9 cellular contexts compared by ENCODE assay signal in genomic region chr12:57894577-57895292, GRCh38. TPM values are rescaled to one million over a fixed set of nuclear protein-coding genes. Genes with fewer than 3 reads are reported as not detected.
DNase-seq lines count a peak whose midpoint lies in the region; ATAC-seq and TF ChIP-seq lines count a peak whose summit lies in the region.
"Had no signal": no experiment of that assay in that cellular context is flagged by ENCODE, and none has a peak within 500 bp of the region (broad histone marks: within the 10 kb centered on the region; RNA-seq: fewer than 3 reads in every experiment).

No MANE protein-coding gene starts in this region.

- CTCF ChIA-PET in MCF 10A (lab: Yijun Ruan, JAX), result interaction anchor here (0.7 to 8.0 kb wide), 10 partner anchors 9 to 169 kb away, joined by 3 to 89 read pairs (median 4); partner anchors contain the start of gene CTDSP2
- CTCF ChIA-PET in activated CD8-positive, alpha-beta T cell treated with anti-CD3 and anti-CD28 coated beads, Interleukin-2, amount 10 ng/mL, durations not matched to agents 7 days and 5 days (lab: Charles Lee), result interaction anchor here (0.7 to 6.6 kb wide), 15 partner anchors 10 to 138 kb away, joined by 3 to 57 read pairs (median 7); partner anchors contain the start of gene TSFM

- no peaks in the 10 kb centered on the region for H3K27me3 Mint-ChIP-seq in MCF 10A (ENCODE audit: insufficient read depth, unreplicated experiment)
- peaks cover 8% of the 10 kb centered on the region for H3K27me3 Mint-ChIP-seq in activated CD8-positive, alpha-beta T cell treated with anti-CD3 and anti-CD28 coated beads, Interleukin-2, amount 10 ng/mL, durations not matched to agents 7 days and 5 days (ENCODE audit: low read depth)

- H3K4me3 Mint-ChIP-seq in MCF 10A (ENCODE audit: unreplicated experiment), result no peak overlapping the region
- H3K4me3 Mint-ChIP-seq in activated CD8-positive, alpha-beta T cell treated with anti-CD3 and anti-CD28 coated beads, Interleukin-2, amount 10 ng/mL, durations not matched to agents 7 days and 5 days, result no peak overlapping the region

- 42% methylated on average over 5 of the region's 5 CpGs for WGBS in urinary bladder

- no peaks in the 10 kb centered on the region for H3K9me3 Mint-ChIP-seq in MCF 10A (ENCODE audit: unreplicated experiment)
- no peaks in the 10 kb centered on the region for H3K9me3 Mint-ChIP-seq in activated CD8-positive, alpha-beta T cell treated with anti-CD3 and anti-CD28 coated beads, Interleukin-2, amount 10 ng/mL, durations not matched to agents 7 days and 5 days (ENCODE audit: insufficient read depth)

- H3K4me3 ChIP-seq in breast epithelium (peak overlapping the region in 1 of 3 donors; percentile 12), urinary bladder (ENCODE audit: low read depth, low read length) (no peak overlapping the region)

- H3K4me1 Mint-ChIP-seq in MCF 10A (ENCODE audit: insufficient read depth, unreplicated experiment), result peaks cover 67% of the 10 kb centered on the region
- H3K4me1 Mint-ChIP-seq in activated CD8-positive, alpha-beta T cell treated with anti-CD3 and anti-CD28 coated beads, Interleukin-2, amount 10 ng/mL, durations not matched to agents 7 days and 5 days (ENCODE audit: low read depth), result peaks cover 45% of the 10 kb centered on the region

- no peak overlapping the region for H3K27ac Mint-ChIP-seq in MCF 10A (ENCODE audit: low read depth, unreplicated experiment)
- peak overlapping the region; percentile 33 for H3K27ac Mint-ChIP-seq in activated CD8-positive, alpha-beta T cell treated with anti-CD3 and anti-CD28 coated beads, Interleukin-2, amount 10 ng/mL, durations not matched to agents 7 days and 5 days

- intact Hi-C loops in breast epithelium (cut with DNase I; ENCODE audit: low total_unique reads) (loop anchor here (5.0 kb wide), 1 partner anchor 57 kb away; no protein-coding TSS in a partner anchor), MCF 10A (cut with micrococcal nuclease) (no loop called here)

- H3K9me3 ChIP-seq in breast epithelium, result no peaks in the 10 kb centered on the region

- POLR2A ChIA-PET in MCF 10A (lab: Yijun Ruan, JAX), result interaction anchor here (1.0 to 8.7 kb wide), 4 partner anchors 10 to 70 kb away, joined by 3 to 167 read pairs (median 19); partner anchors contain the start of gene CTDSP2
- POLR2A ChIA-PET in activated CD8-positive, alpha-beta T cell treated with anti-CD3 and anti-CD28 coated beads, Interleukin-2, amount 10 ng/mL, durations not matched to agents 7 days and 5 days (lab: Charles Lee), result interaction anchor here (0.5 to 1.9 kb wide), 5 partner anchors 12 to 59 kb away, joined by 3 to 8 read pairs (median 3); partner anchors contain the start of gene ATP23

- TF ChIP-seq CTCF in breast epithelium (IDR thresholded peaks at IDR 0.05) (no peak), MCF 10A (IDR thresholded peaks at IDR 0.05; ENCODE audit: unreplicated experiment) (no peak)

- H3K36me3 ChIP-seq in breast epithelium (no peaks in the 10 kb centered on the region), urinary bladder (ENCODE audit: insufficient read depth) (no peaks in the 10 kb centered on the region)

- H3K27me3 ChIP-seq in breast epithelium, result no peaks in the 10 kb centered on the region

- no peaks in the 10 kb centered on the region for H3K36me3 Mint-ChIP-seq in MCF 10A (ENCODE audit: insufficient read depth, unreplicated experiment)
- no peaks in the 10 kb centered on the region for H3K36me3 Mint-ChIP-seq in activated CD8-positive, alpha-beta T cell treated with anti-CD3 and anti-CD28 coated beads, Interleukin-2, amount 10 ng/mL, durations not matched to agents 7 days and 5 days (ENCODE audit: low read depth)

- peaks cover 27 to 50% of the 10 kb centered on the region in 2 donors for H3K4me1 ChIP-seq in breast epithelium
- no peaks in the 10 kb centered on the region for H3K4me1 ChIP-seq in urinary bladder (ENCODE audit: insufficient read depth)

- no peak for ATAC-seq in activated CD8-positive, alpha-beta T cell treated with anti-CD3 and anti-CD28 coated beads, Interleukin-2, amount 10 ng/mL, durations not matched to agents 7 days and 5 days
- ATAC-seq in GM18870 (IDR thresholded peaks at IDR 0.05; ENCODE audit: unreplicated experiment), result no peak

- no peak for DNase-seq in breast epithelium (ENCODE audit: low spot score in 2 of 2)
- no peak for DNase-seq in MCF 10A (ENCODE audit: unreplicated experiment)
- no peak for DNase-seq in activated CD8-positive, alpha-beta T cell treated with anti-CD3 and anti-CD28 coated beads, Interleukin-2, amount 10 ng/mL, durations not matched to agents 7 days and 5 days
- peak; percentile 20 for DNase-seq in medulla oblongata (ENCODE audit: extremely low spot score)
- no peak for DNase-seq in iPS-NIHi11 (ENCODE audit: low spot score)
- DNase-seq in EL, result no peak
- DNase-seq: Calu3 had no signal

- H3K27ac ChIP-seq in breast epithelium (peak overlapping the region; percentile 94 to 98), urinary bladder (ENCODE audit: low read depth) (peak overlapping the region; percentile 64)

- no TSS peak for BruUV-seq in MCF 10A (replicated peaks; lab: Mats Ljungman, UMichigan)

- no peak for TF ChIP-seq POLR2A in breast epithelium (IDR thresholded peaks at IDR 0.05)

RNA-seq across cellular contexts. Expression of gene ATP23, which starts 46.6 kb away (rescaled TPM):
- total RNA-seq in breast epithelium (10 to 100 TPM in 2 of 3 donors, 1 to 10 TPM in 1; 6.4 to 33.1 (median 13.4) TPM), MCF 10A (2022) (1.9 and 3.0 TPM in 2 replicates), urinary bladder (8.8 TPM)
- total RNA-seq in activated CD8-positive, alpha-beta T cell treated with anti-CD3 and anti-CD28 coated beads, Interleukin-2, amount 10 ng/mL, durations not matched to agents 7 days and 5 days, result 10 to 100 TPM; 19.3 to 21.3 TPM
- 16.1 TPM for polyA plus RNA-seq in urinary bladder

RNA-seq across cellular contexts. Expression of gene CTDSP2, which starts 48.2 kb away (rescaled TPM):
- total RNA-seq in breast epithelium (100 to 1,000 TPM; 144 to 175 (median 167) TPM), MCF 10A (2022) (73.4 and 76.5 TPM in 2 replicates), urinary bladder (80.2 TPM)
- total RNA-seq in activated CD8-positive, alpha-beta T cell treated with anti-CD3 and anti-CD28 coated beads, Interleukin-2, amount 10 ng/mL, durations not matched to agents 7 days and 5 days, result 100 to 1,000 TPM; 100 to 114 TPM
- polyA plus RNA-seq in urinary bladder, result 145 TPM
